ENCODE assay signal across 9 cellular contexts in the genomic region with DNA sequence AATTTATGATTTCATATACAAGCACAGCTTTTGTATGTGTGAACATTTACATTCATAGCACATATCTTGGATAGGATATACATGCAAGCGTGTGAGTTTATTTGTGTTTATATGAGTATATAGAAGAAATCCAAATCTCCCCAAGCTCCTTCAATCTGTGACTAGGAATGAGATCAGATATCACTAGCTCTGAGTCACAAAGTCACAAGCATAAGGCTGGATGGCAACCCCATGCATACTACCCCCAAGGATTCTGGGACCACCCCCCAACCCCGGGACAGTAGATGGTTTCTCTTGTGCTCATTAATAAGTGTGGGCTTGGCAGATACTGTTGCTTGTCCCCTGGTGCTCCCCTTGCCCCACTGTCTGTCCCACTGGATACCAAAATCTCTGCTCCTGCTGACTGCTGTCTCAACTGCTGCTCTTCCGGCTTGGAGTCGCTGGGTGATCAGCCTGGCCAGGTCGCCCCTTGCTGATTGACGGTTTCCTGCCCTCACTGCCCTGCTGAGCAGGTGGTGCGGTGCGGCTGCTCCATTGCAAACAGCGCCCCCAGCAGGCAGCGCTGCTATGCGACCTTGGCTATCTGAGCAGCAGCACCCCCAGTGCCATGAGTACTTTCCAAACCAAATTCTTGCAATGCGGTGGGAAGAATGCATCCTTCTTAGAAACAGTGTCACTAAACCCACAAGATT.
DNase-seq lines count a peak whose midpoint lies in the region; ATAC-seq, FAIRE-seq and TF ChIP-seq lines count a peak whose summit lies in the region.
"Had no signal": no experiment of that assay in that cellular context is flagged by ENCODE, and none has a peak within 500 bp of the region (broad histone marks: within the 10 kb centered on the region; RNA-seq: fewer than 3 reads in every experiment).

No MANE protein-coding gene starts in this region.

- ATAC-seq in GM18870 (IDR thresholded peaks at IDR 0.05; ENCODE audit: unreplicated experiment), result no peak
- no peak for ATAC-seq in GM18873 (IDR thresholded peaks at IDR 0.05; ENCODE audit: low FRiP score, unreplicated experiment)
- no peak for ATAC-seq in left lobe of liver

- no peak overlapping the region for H3K4ac ChIP-seq in mesenchymal stem cell (ENCODE audit: low read depth in 1 of 2, low read length in 2 of 2)

- H4K8ac ChIP-seq in mesenchymal stem cell (ENCODE audit: low read length), result no peak overlapping the region

- H3K23ac ChIP-seq in mesenchymal stem cell (ENCODE audit: low read length in 2 of 2), result peak overlapping the region in 1 of 2 experiments; percentile 56

- no peaks in the 10 kb centered on the region for H3K79me2 ChIP-seq in astrocyte (ENCODE audit: insufficient read depth, low read length)

- no peak overlapping the region for H2BK120ac ChIP-seq in mesenchymal stem cell (ENCODE audit: low read depth, low read length)

- H3K27me3 ChIP-seq in BLaER1 (no peaks in the 10 kb centered on the region), astrocyte (ENCODE audit: insufficient read depth, low read length) (no peaks in the 10 kb centered on the region), mesenchymal stem cell (ENCODE audit: control insufficient read depth in 1 of 2, insufficient read depth in 1 of 2, low read length in 2 of 2) (peaks cover 0 to 4% of the 10 kb centered on the region in 2 experiments)

- H3K4me3 ChIP-seq in BLaER1 (no peak overlapping the region), HEK293 (ENCODE audit: low read depth, low read length) (no peak overlapping the region), astrocyte (ENCODE audit: insufficient read depth, low read depth, low read length) (no peak overlapping the region), mesenchymal stem cell (ENCODE audit: insufficient read depth in 1 of 2, low read depth in 1 of 2, low read length in 2 of 2) (peak overlapping the region in 1 of 2 experiments; percentile 10)

- H3K27ac ChIP-seq in BLaER1 (no peak overlapping the region), HEK293 (ENCODE audit: extremely low read depth, low read depth, low read length) (no peak overlapping the region), astrocyte (ENCODE audit: low read depth, low read length) (no peak overlapping the region), mesenchymal stem cell (ENCODE audit: low read length, poor library complexity, severe bottlenecking) (no peak overlapping the region)

- H2BK15ac ChIP-seq in mesenchymal stem cell (ENCODE audit: low read depth, poor library complexity, severe bottlenecking), result no peak overlapping the region

- POLR2A ChIA-PET in HEK293 (lab: Yijun Ruan, JAX), result no interaction called here

- FAIRE-seq in astrocyte (lab: Jason Lieb, UNC), result no peak

- H3K36me3 ChIP-seq in BLaER1, result 0 out of 2 replicates have a peak, but pooled peaks cover 4% of the 10 kb centered on the region
- no peaks in the 10 kb centered on the region for H3K36me3 ChIP-seq in HEK293 (ENCODE audit: control insufficient read depth in 2 of 2, insufficient read depth in 1 of 2, low read length in 2 of 2)
- no peaks in the 10 kb centered on the region for H3K36me3 ChIP-seq in astrocyte (ENCODE audit: insufficient read depth, low read length)
- no peaks in the 10 kb centered on the region for H3K36me3 ChIP-seq in mesenchymal stem cell (ENCODE audit: control insufficient read depth in 1 of 2, insufficient read depth in 2 of 2, low read depth in 1 of 2, low read length in 2 of 2)

- no peak overlapping the region for H3K18ac ChIP-seq in mesenchymal stem cell (ENCODE audit: low read depth in 1 of 2, low read length in 2 of 2)

- H3K4me1 ChIP-seq in BLaER1, result peaks cover 28% of the 10 kb centered on the region
- H3K4me1 ChIP-seq in HEK293 (ENCODE audit: control insufficient read depth, insufficient read depth, low read length), result no peaks in the 10 kb centered on the region
- H3K4me1 ChIP-seq in astrocyte (ENCODE audit: insufficient read depth, low read length), result peaks cover 4% of the 10 kb centered on the region
- H3K4me1 ChIP-seq in mesenchymal stem cell (ENCODE audit: control insufficient read depth, insufficient read depth, low read depth, low read length), result peaks cover 4% of the 10 kb centered on the region

- no peak for TF ChIP-seq CTCF in HEK293 (tag by site-specific recombination; IDR thresholded peaks at IDR 0.05)
- TF ChIP-seq CTCF in astrocyte (IDR thresholded peaks at IDR 0.05; ENCODE audit: insufficient read depth, low read depth, low read length), result peak; percentile 8

- no peaks in the 10 kb centered on the region for H3K36me3 Mint-ChIP-seq in astrocyte (ENCODE audit: low read depth, unreplicated experiment)
- H3K36me3 Mint-ChIP-seq: brain had no signal

- 64% methylated on average over 11 of the region's 12 CpGs for WGBS in mesenchymal stem cell

- peaks cover 4% of the 10 kb centered on the region for H3K27me3 Mint-ChIP-seq in astrocyte (ENCODE audit: low read depth, unreplicated experiment)

- H3K9ac ChIP-seq in BLaER1, result no peak overlapping the region
- H3K9ac ChIP-seq in astrocyte (ENCODE audit: low read length), result no peak overlapping the region
- no peak overlapping the region for H3K9ac ChIP-seq in mesenchymal stem cell (ENCODE audit: low read length)

- peak overlapping the region; percentile 65 for H3K4me2 ChIP-seq in BLaER1
- H3K4me2 ChIP-seq in astrocyte (ENCODE audit: low read length), result peak overlapping the region; percentile 44
- H3K4me2 ChIP-seq in mesenchymal stem cell (ENCODE audit: low read length, poor library complexity, severe bottlenecking), result no peak overlapping the region

- peaks cover 5% of the 10 kb centered on the region for H3K9me3 Mint-ChIP-seq in astrocyte (ENCODE audit: unreplicated experiment)
- H3K9me3 Mint-ChIP-seq: brain had no signal

- no peak overlapping the region for H3K4me3 Mint-ChIP-seq in astrocyte (ENCODE audit: unreplicated experiment)
- H3K4me3 Mint-ChIP-seq: brain had no signal

- H3K79me1 ChIP-seq in mesenchymal stem cell (replicated peaks; ENCODE audit: low read length, poor library complexity, severe bottlenecking), result no peaks in the 10 kb centered on the region

- peaks cover 7% of the 10 kb centered on the region for H3K4me1 Mint-ChIP-seq in astrocyte (ENCODE audit: low read depth, unreplicated experiment)

- CTCF ChIA-PET in HEK293 (lab: Yijun Ruan, JAX), result interaction anchor here (0.6 to 1.5 kb wide), 6 partner anchors 9 to 398 kb away, joined by 3 to 6 read pairs (median 4); no protein-coding TSS in a partner anchor

- H3K9me3 ChIP-seq in BLaER1, result peaks cover 9% of the 10 kb centered on the region
- H3K9me3 ChIP-seq in HEK293 (ENCODE audit: control insufficient read depth, insufficient read depth, low read depth, low read length), result no peaks in the 10 kb centered on the region
- no peaks in the 10 kb centered on the region for H3K9me3 ChIP-seq in astrocyte (ENCODE audit: insufficient read depth, low read depth, low read length)
- no peaks in the 10 kb centered on the region for H3K9me3 ChIP-seq in mesenchymal stem cell (ENCODE audit: control insufficient read depth, low read length)

- no peak overlapping the region for H2BK12ac ChIP-seq in mesenchymal stem cell (ENCODE audit: low read length in 2 of 2)

- no peak overlapping the region for H3K14ac ChIP-seq in mesenchymal stem cell (ENCODE audit: low read length in 2 of 2)

- no peak overlapping the region for H2AK5ac ChIP-seq in mesenchymal stem cell (ENCODE audit: low read length, severe bottlenecking)

- H4K91ac ChIP-seq in mesenchymal stem cell (ENCODE audit: low read length), result no peak overlapping the region

- H4K20me1 ChIP-seq in BLaER1, result no peaks in the 10 kb centered on the region
- no peaks in the 10 kb centered on the region for H4K20me1 ChIP-seq in astrocyte (ENCODE audit: insufficient read depth, low read length)

- DNase-seq in astrocyte (ENCODE audit: low read depth) (peak; percentile 22), mesenchymal stem cell (no peak), left lobe of liver (ENCODE audit: low spot score) (no peak)
- DNase-seq in effector CD4-positive, alpha-beta T cell, result no peak

- H2AFZ ChIP-seq in astrocyte (ENCODE audit: low read depth, low read length) (no peak overlapping the region), mesenchymal stem cell (ENCODE audit: low read depth, low read length) (peak overlapping the region; percentile 62)

- H2BK5ac ChIP-seq in mesenchymal stem cell (ENCODE audit: low read depth, low read length, poor library complexity, severe bottlenecking), result no peak overlapping the region

- no peak overlapping the region for H3K27ac Mint-ChIP-seq in astrocyte (ENCODE audit: unreplicated experiment)

TF ChIP-seq in HEK293, 187 proteins besides CTCF, POLR2A, EP300 and RAD21:
- TF ChIP-seq ZIC2 (tag by site-specific recombination; IDR thresholded peaks at IDR 0.05) (peak; percentile 23; the same call in 1 of the 2 replicates), ZNF629 (tag by site-specific recombination; IDR thresholded peaks at IDR 0.05) (no peak)
